In genomic region chr4:7877131-7877530, GRCh38 we compare ENCODE assay signal across 17 cellular contexts.
DNase-seq lines count a peak whose midpoint lies in the region; ATAC-seq and TF ChIP-seq lines count a peak whose summit lies in the region.
"Had no signal": no experiment of that assay in that cellular context is flagged by ENCODE, and none has a peak within 500 bp of the region (broad histone marks: within the 10 kb centered on the region; RNA-seq: fewer than 3 reads in every experiment).

No MANE protein-coding gene starts in this region.

- H3K9me2 ChIP-seq in GM23248 (ENCODE audit: insufficient read depth): no peaks in the 10 kb centered on the region

- peak overlapping the region; percentile 46 for H3K27ac Mint-ChIP-seq in nephron progenitor cell
- H3K27ac Mint-ChIP-seq: progenitor cell of endocrine pancreas had no signal

- in situ Hi-C loops in GM23248 (cut with MboI): no loop called here
- in situ Hi-C loops in brain microvascular endothelial cell (cut with HindIII; ENCODE audit: low pct_ligation_motif_present, low sequenced_read_pairs): no loop called here
- in situ Hi-C loops in gastrocnemius medialis (cut with MboI; ENCODE audit: low sequenced_read_pairs in 4 of 4): no loop called here

- H3K9me3 ChIP-seq in GM23248 (ENCODE audit: low read depth) (no peaks in the 10 kb centered on the region), gastrocnemius medialis (no peaks in the 10 kb centered on the region)
- H3K9me3 ChIP-seq: breast epithelium had no signal

- peaks cover 72% of the 10 kb centered on the region for H3K4me1 ChIP-seq in GM23248 (ENCODE audit: insufficient read depth)
- H3K4me1 ChIP-seq in gastrocnemius medialis: peaks cover 6 to 14% of the 10 kb centered on the region in 2 donors
- H3K4me1 ChIP-seq: breast epithelium had no signal

- WGBS in GM23248 (ENCODE audit: low coverage in 1 of 2, low lambda C conversion rate in 2 of 2, missing lambda C conversion rate in 2 of 2), 2 experiments: 89 to 90% methylated on average over 5 of the region's 5 CpGs

- H3K79me2 ChIP-seq in GM23248 (ENCODE audit: insufficient read depth): peaks cover 98% of the 10 kb centered on the region

- H3K9ac ChIP-seq in GM23248: peak overlapping the region; percentile 36; the same call in 1 of the 2 replicates

- peak; percentile 4 for DNase-seq in NCI-H82 (lab: John Stamatoyannopoulos, UW)
- DNase-seq in NCI-H82 treated with DMSO at 0.1 percent for 48 hours (lab: John Stamatoyannopoulos, UW; ENCODE audit: unreplicated experiment): no peak
- DNase-seq in GM23248: no peak
- DNase-seq in brain microvascular endothelial cell: no peak
- no peak for DNase-seq in nephron progenitor cell
- no peak for DNase-seq in stimulated activated CD8-positive, alpha-beta memory T cell treated with anti-CD3 and anti-CD28 coated beads, Interleukin-4, amount 100 ng/mL, for 48 hours
- no peak for DNase-seq in gastrocnemius medialis
- DNase-seq in NCI-H524 treated with DMSO at 0.1 percent for 48 hours (lab: John Stamatoyannopoulos, UW): no peak
- DNase-seq: foreskin melanocyte, mesendoderm, NCI-H1092 treated with DMSO at 0.1 percent for 48 hours, NCI-H226 had no signal

- peaks cover 23% of the 10 kb centered on the region for H3K9me3 Mint-ChIP-seq in nephron progenitor cell

- ATAC-seq in gastrocnemius medialis: no peak
- ATAC-seq: GM12878, K562 had no signal

- peaks cover 60% of the 10 kb centered on the region for H3F3A ChIP-seq in GM23248 (ENCODE audit: insufficient read depth)

- no peak overlapping the region for H2AFZ ChIP-seq in GM23248

- no peak overlapping the region for H3K4me3 Mint-ChIP-seq in nephron progenitor cell

- H3K27me3 ChIP-seq in GM23248 (replicated peaks; ENCODE audit: insufficient read depth): no peaks in the 10 kb centered on the region
- no peaks in the 10 kb centered on the region for H3K27me3 ChIP-seq in brain microvascular endothelial cell (replicated peaks)
- no peaks in the 10 kb centered on the region for H3K27me3 ChIP-seq in gastrocnemius medialis
- H3K27me3 ChIP-seq: breast epithelium had no signal

- peak overlapping the region; percentile 76 for H3K4me2 ChIP-seq in GM23248 (ENCODE audit: unreplicated experiment)

- intact Hi-C loops in gastrocnemius medialis (cut with DNase I; ENCODE audit: low total_unique reads): no loop called here

- H3K36me3 ChIP-seq in GM23248 (ENCODE audit: low read depth): no peaks in the 10 kb centered on the region
- H3K36me3 ChIP-seq in brain microvascular endothelial cell (replicated peaks): no peaks in the 10 kb centered on the region
- H3K36me3 ChIP-seq in gastrocnemius medialis: no peaks in the 10 kb centered on the region
- H3K36me3 ChIP-seq: breast epithelium had no signal

- H3K4me3 ChIP-seq in GM23248: peak overlapping the region; percentile 56; the same call in 1 of the 2 replicates
- H3K4me3 ChIP-seq in brain microvascular endothelial cell (ENCODE audit: low read depth, low read length): no peak overlapping the region
- no peak overlapping the region for H3K4me3 ChIP-seq in gastrocnemius medialis
- H3K4me3 ChIP-seq: GM12878, K562 had no signal

- H3K4me1 Mint-ChIP-seq in nephron progenitor cell: peaks cover 57% of the 10 kb centered on the region

- H3K36me3 Mint-ChIP-seq in nephron progenitor cell (ENCODE audit: low read depth): peaks cover 24% of the 10 kb centered on the region

- peaks cover 6% of the 10 kb centered on the region; the same call in 1 of the 2 replicates for H4K20me1 ChIP-seq in GM23248 (ENCODE audit: insufficient read depth)

- no peak for TF ChIP-seq POLR2A in gastrocnemius medialis (IDR thresholded peaks at IDR 0.05)

- no peak for TF ChIP-seq CTCF in brain microvascular endothelial cell (IDR thresholded peaks at IDR 0.05; ENCODE audit: low read depth, low read length, missing control alignments)
- TF ChIP-seq CTCF in nephron progenitor cell (IDR thresholded peaks at IDR 0.05): no peak
- TF ChIP-seq CTCF in gastrocnemius medialis (IDR thresholded peaks at IDR 0.05 in 4 of 5, conservative IDR thresholded peaks at IDR 0.05 in 1 of 5): no peak

- H3K27ac ChIP-seq in GM23248 (peak overlapping the region; percentile 35; the same call in 1 of the 2 replicates), brain microvascular endothelial cell (peak overlapping the region; percentile 24), gastrocnemius medialis (no peak overlapping the region)
- H3K27ac ChIP-seq: 22Rv1 had no signal

- no peaks in the 10 kb centered on the region for H3K27me3 Mint-ChIP-seq in nephron progenitor cell (ENCODE audit: low read depth, poor library complexity)
- H3K27me3 Mint-ChIP-seq: progenitor cell of endocrine pancreas had no signal

Comparison
In these comparisons a context has a peak if more than half of its experiments do, and no peak if none do; other contexts are left out.
1. H3K27ac ChIP-seq: peak in GM23248 (single experiment) and brain microvascular endothelial cell (single experiment); none in gastrocnemius medialis (0 of 4).